ENCODE assay signal across 8 cellular contexts in the genomic region with DNA sequence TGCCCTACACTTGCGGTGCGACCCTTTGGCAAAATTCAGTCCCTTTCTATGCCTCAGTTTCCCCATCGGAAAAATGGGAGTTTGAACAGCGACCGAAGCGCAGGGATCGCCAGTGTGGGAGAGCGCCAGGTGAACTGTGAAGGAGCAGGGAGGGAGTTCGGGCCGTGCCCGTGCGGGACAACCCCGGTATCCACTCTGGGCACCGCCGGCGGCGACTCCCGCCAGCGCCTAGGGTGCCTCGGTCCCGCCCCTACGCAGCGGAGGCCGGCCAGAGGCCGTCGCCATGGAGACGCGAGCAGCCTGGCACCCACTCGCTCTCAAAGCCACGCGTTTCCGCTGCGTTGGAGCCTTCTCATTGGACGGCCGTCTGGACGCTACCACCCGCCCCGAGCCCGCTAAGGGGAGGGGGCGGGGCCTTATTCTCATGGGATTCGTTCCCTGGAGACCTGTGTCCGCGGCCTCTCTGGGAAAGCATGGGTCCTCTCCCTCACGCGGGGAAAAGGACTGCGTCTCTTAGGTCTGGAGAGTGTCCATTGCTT. TPM values are rescaled to one million over a fixed set of nuclear protein-coding genes. Genes with fewer than 3 reads are reported as not detected.
DNase-seq lines count a peak whose midpoint lies in the region; ATAC-seq and TF ChIP-seq lines count a peak whose summit lies in the region.

No MANE protein-coding gene starts in this region.

- H3K9me3 ChIP-seq in right lobe of liver, result no peaks in the 10 kb centered on the region

- peak in 5 of 56 donors; percentile 4 to 10 (median 6) for TF ChIP-seq CTCF in dorsolateral prefrontal cortex (IDR thresholded peaks at IDR 0.05 in 54 of 56, conservative IDR thresholded peaks at IDR 0.05 in 2 of 56; ENCODE audit: low read depth in 1 of 56, partially characterized antibody in 56 of 56)
- no peak for TF ChIP-seq CTCF in right lobe of liver (IDR thresholded peaks at IDR 0.05)

- intact Hi-C loops in dorsolateral prefrontal cortex (cut with DNase I) (loop anchor here (2.0 to 5.0 kb wide), 4 partner anchors 25 to 41 kb away; a partner anchor contains a TSS), right lobe of liver (cut with DNase I) (no loop called here)

- H3K4me3 ChIP-seq in dorsolateral prefrontal cortex (peak overlapping the region; percentile 70 to 100 (median 94)), right lobe of liver (peak overlapping the region; percentile 96 to 99 (median 99))

- peaks cover 0 to 30% (median 9%) of the 10 kb centered on the region in 4 donors for H3K4me1 ChIP-seq in right lobe of liver

- TF ChIP-seq POLR2A in right lobe of liver (IDR thresholded peaks at IDR 0.05), result peak; percentile 75

- under 1% methylated on average over 24 of the region's 46 CpGs for WGBS in right lobe of liver (ENCODE audit: insufficient coverage, low coverage, low lambda C conversion rate, missing lambda C conversion rate)

- H3K27ac ChIP-seq in dorsolateral prefrontal cortex (peak overlapping the region; percentile 81 to 99 (median 96)), right lobe of liver (peak overlapping the region; percentile 53 to 95 (median 87))

- ATAC-seq in GM19372 (IDR thresholded peaks at IDR 0.05; ENCODE audit: low read depth, unreplicated experiment) (peak; percentile 69), HG03521 (IDR thresholded peaks at IDR 0.05; ENCODE audit: unreplicated experiment) (peak; percentile 70), right lobe of liver (peak; percentile 81 to 90 (median 85))

- no peaks in the 10 kb centered on the region for H3K36me3 ChIP-seq in right lobe of liver

- DNase-seq in C1 segment of cervical spinal cord (lab: John Stamatoyannopoulos, UW), result peak; percentile 88 to 99 (median 97)
- DNase-seq in NCI-H748 (lab: John Stamatoyannopoulos, UW; ENCODE audit: unreplicated experiment), result peak; percentile 99
- DNase-seq in activated CD4-positive, alpha-beta T cell treated with anti-CD3 and anti-CD28 coated beads, Interleukin-2, amount 50 U/mL, for 4 hours, result peak; percentile 95 to 96
- peak; percentile 94 to 99 (median 99) for DNase-seq in dorsolateral prefrontal cortex
- peak; percentile 99 to 100 (median 99) for DNase-seq in right lobe of liver
- DNase-seq in stimulated activated CD4-positive, alpha-beta T cell treated with anti-CD3 and anti-CD28 coated beads, Interleukin-4, amount 100 ng/mL, for 4 hours, result peak; percentile 95 to 97

- H3K27me3 ChIP-seq in dorsolateral prefrontal cortex (no peaks in the 10 kb centered on the region), right lobe of liver (no peaks in the 10 kb centered on the region)

RNA-seq across cellular contexts. Expression of a gene that starts 0.7 kb away (rescaled TPM):
- 10 to 100 TPM; 50.4 to 97.1 (median 73.3) TPM for total RNA-seq in dorsolateral prefrontal cortex
- total RNA-seq in right lobe of liver, result 100 to 1,000 TPM; 102 to 193 (median 126) TPM

RNA-seq across cellular contexts. Expression of a gene that starts 24.0 kb away (rescaled TPM):
- total RNA-seq in dorsolateral prefrontal cortex (10 to 100 TPM; 19.6 to 43.0 (median 27.2) TPM), right lobe of liver (10 to 100 TPM in 1 of 6 experiments, 1 to 10 TPM in 5; 4.7 to 10.2 (median 6.6) TPM)

RNA-seq across cellular contexts. Expression of a gene that starts 39.4 kb away (rescaled TPM):
- total RNA-seq in dorsolateral prefrontal cortex (10 to 100 TPM in 107 of 120 experiments, 1 to 10 TPM in 13; 6.5 to 27.7 (median 14.2) TPM), right lobe of liver (100 to 1,000 TPM in 5 of 6 experiments, 10 to 100 TPM in 1; 94.1 to 172 (median 156) TPM)

RNA-seq across cellular contexts. Expression of a gene that starts 45.8 kb away (rescaled TPM):
- total RNA-seq in dorsolateral prefrontal cortex (100 to 1,000 TPM; 104 to 566 (median 357) TPM), right lobe of liver (under 1 TPM in 1 of 6 experiments, not detected in 5; 0.26 TPM)

Comparison
In these comparisons a context has a peak if more than half of its experiments do, and no peak if none do; other contexts are left out.
1. Peak in every context shown above with its lines: DNase-seq, ATAC-seq, H3K4me3 ChIP-seq and H3K27ac ChIP-seq.
2. intact Hi-C loops: an anchor here in dorsolateral prefrontal cortex (2.0 to 5.0 kb wide); none called in right lobe of liver.